In the genomic region with DNA sequence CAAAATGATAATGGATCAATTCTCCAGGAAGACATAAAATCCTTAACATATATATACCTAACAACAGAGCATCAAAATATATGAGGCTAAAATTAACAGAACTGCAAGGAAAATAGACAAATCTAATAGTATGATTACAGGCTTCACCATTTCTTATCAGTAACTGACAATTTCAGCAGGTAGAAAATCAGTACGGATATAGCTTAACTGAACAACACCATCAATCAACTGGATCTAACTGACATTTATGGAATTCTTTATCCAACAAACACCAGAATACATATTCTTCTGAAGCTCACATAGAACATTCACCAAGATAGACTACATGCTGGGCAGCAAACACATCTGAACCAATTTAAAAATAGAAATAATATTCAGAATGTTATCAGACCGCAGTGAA, we compare ENCODE assay signal across 25 cellular contexts.
"Had no signal": no experiment of that assay in that cellular context is flagged by ENCODE, and none has a peak within 500 bp of the region (broad histone marks: within the 10 kb centered on the region; RNA-seq: fewer than 3 reads in every experiment).

No MANE protein-coding gene starts in this region.

- H3K4me1 ChIP-seq: colonic mucosa, esophagus muscularis mucosa, esophagus squamous epithelium, foreskin keratinocyte, gastrocnemius medialis, gastroesophageal sphincter, heart left ventricle, heart right ventricle had no signal

- H3K4me3 ChIP-seq: colonic mucosa, coronary artery, dorsolateral prefrontal cortex, esophagus muscularis mucosa, esophagus squamous epithelium, gastrocnemius medialis, gastroesophageal sphincter, heart left ventricle, heart right ventricle had no signal

- ATAC-seq: effector memory CD8-positive, alpha-beta T cell; esophagus mucosa; foreskin keratinocyte; gastrocnemius medialis; gastroesophageal sphincter; heart left ventricle; heart right ventricle had no signal

- H3K9me3 ChIP-seq: colonic mucosa, esophagus muscularis mucosa, esophagus squamous epithelium, gastrocnemius medialis, gastroesophageal sphincter had no signal

- H3K36me3 ChIP-seq: colonic mucosa, esophagus muscularis mucosa, esophagus squamous epithelium, gastrocnemius medialis, gastroesophageal sphincter, heart left ventricle, heart right ventricle had no signal

- H3K27ac ChIP-seq: colonic mucosa, coronary artery, dorsolateral prefrontal cortex, epithelial cell of prostate, esophagus muscularis mucosa, esophagus squamous epithelium, foreskin keratinocyte, gastrocnemius medialis, gastroesophageal sphincter, heart left ventricle, heart right ventricle had no signal

- H3K27me3 ChIP-seq: colonic mucosa, dorsolateral prefrontal cortex, esophagus muscularis mucosa, esophagus squamous epithelium, gastrocnemius medialis, gastroesophageal sphincter, heart left ventricle, heart right ventricle had no signal

- H3K27me3 Mint-ChIP-seq: dendritic cell treated with granulocyte-macrophage colony-stimulating factor and Interleukin-4, amounts not matched to agents 40 ng/mL and 50 ng/mL, for 4 days; effector memory CD8-positive, alpha-beta T cell had no signal

- DNase-seq: colonic mucosa; cortex of kidney; dermis blood vessel endothelial cell; dorsolateral prefrontal cortex; effector CD4-positive, alpha-beta T cell; effector CD8-positive, alpha-beta T cell; effector memory CD4-positive, alpha-beta T cell; effector memory CD8-positive, alpha-beta T cell; endodermal cell; erythroblast; esophagus squamous epithelium; foreskin fibroblast; foreskin keratinocyte; foreskin melanocyte; gastrocnemius medialis; glutamatergic neuron; head of caudate nucleus; heart left ventricle; heart right ventricle had no signal

- H3K4me1 Mint-ChIP-seq: endodermal cell had no signal

- H3K4me3 Mint-ChIP-seq: dendritic cell treated with granulocyte-macrophage colony-stimulating factor and Interleukin-4, amounts not matched to agents 40 ng/mL and 50 ng/mL, for 4 days; effector memory CD8-positive, alpha-beta T cell; endodermal cell had no signal
